2 cellular contexts compared by ENCODE assay signal in the genomic region with DNA sequence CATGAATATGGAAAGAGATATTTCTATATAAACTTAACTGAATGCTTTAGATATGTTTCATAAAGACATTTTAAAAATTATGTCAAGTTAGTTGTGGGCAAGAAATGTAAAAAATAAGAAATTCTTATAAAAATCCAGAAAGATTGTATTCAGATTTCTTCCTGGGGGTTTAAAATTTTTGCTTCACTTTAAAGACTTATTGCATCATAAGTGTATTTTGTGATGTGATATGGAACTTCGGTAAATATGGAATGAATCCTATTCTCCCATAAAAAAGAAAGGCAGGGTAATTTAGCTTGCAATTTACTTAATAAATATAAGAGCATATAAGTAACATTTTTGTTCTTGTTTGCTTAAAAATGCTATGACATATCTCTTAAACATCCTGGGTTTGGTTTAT.
TF ChIP-seq lines count a peak whose summit lies in the region.

No MANE protein-coding gene starts in this region.

TF ChIP-seq in HepG2, 621 proteins besides CTCF, POLR2A, EP300 and RAD21:
- TF ChIP-seq, protein P1, sequence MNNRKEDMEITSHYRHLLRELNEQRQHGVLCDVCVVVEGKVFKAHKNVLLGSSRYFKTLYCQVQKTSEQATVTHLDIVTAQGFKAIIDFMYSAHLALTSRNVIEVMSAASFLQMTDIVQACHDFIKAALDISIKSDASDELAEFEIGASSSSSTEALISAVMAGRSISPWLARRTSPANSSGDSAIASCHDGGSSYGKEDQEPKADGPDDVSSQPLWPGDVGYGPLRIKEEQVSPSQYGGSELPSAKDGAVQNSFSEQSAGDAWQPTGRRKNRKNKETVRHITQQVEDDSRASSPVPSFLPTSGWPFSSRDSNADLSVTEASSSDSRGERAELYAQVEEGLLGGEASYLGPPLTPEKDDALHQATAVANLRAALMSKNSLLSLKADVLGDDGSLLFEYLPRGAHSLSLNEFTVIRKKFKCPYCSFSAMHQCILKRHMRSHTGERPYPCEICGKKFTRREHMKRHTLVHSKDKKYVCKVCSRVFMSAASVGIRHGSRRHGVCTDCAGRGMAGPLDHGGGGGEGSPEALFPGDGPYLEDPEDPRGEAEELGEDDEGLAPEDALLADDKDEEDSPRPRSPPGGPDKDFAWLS (CRISPR knock-in tag; IDR thresholded peaks at IDR 0.05; ENCODE audit: borderline replicate concordance), result no peak
- TF ChIP-seq ATF7 (IDR thresholded peaks at IDR 0.05) (peak; percentile 49), ATF7 (CRISPR knock-in tag; IDR thresholded peaks at IDR 0.05) (no peak), CEBPB (IDR thresholded peaks at IDR 0.05; ENCODE audit: borderline replicate concordance, low read depth, low read length) (peak; percentile 57; the same call in 1 of the 2 replicates), CAMTA2 (CRISPR knock-in tag; IDR thresholded peaks at IDR 0.05; ENCODE audit: borderline replicate concordance) (no peak), GLI4 (CRISPR knock-in tag; IDR thresholded peaks at IDR 0.05; ENCODE audit: borderline replicate concordance) (no peak), ZMAT3 (CRISPR knock-in tag; conservative IDR thresholded peaks at IDR 0.05) (no peak), FOXM1 (CRISPR knock-in tag; IDR thresholded peaks at IDR 0.05) (no peak)
- TF ChIP-seq, protein P2, sequence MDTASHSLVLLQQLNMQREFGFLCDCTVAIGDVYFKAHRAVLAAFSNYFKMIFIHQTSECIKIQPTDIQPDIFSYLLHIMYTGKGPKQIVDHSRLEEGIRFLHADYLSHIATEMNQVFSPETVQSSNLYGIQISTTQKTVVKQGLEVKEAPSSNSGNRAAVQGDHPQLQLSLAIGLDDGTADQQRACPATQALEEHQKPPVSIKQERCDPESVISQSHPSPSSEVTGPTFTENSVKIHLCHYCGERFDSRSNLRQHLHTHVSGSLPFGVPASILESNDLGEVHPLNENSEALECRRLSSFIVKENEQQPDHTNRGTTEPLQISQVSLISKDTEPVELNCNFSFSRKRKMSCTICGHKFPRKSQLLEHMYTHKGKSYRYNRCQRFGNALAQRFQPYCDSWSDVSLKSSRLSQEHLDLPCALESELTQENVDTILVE (CRISPR knock-in tag; IDR thresholded peaks at IDR 0.05), result no peak
- TF ChIP-seq, protein P3, sequence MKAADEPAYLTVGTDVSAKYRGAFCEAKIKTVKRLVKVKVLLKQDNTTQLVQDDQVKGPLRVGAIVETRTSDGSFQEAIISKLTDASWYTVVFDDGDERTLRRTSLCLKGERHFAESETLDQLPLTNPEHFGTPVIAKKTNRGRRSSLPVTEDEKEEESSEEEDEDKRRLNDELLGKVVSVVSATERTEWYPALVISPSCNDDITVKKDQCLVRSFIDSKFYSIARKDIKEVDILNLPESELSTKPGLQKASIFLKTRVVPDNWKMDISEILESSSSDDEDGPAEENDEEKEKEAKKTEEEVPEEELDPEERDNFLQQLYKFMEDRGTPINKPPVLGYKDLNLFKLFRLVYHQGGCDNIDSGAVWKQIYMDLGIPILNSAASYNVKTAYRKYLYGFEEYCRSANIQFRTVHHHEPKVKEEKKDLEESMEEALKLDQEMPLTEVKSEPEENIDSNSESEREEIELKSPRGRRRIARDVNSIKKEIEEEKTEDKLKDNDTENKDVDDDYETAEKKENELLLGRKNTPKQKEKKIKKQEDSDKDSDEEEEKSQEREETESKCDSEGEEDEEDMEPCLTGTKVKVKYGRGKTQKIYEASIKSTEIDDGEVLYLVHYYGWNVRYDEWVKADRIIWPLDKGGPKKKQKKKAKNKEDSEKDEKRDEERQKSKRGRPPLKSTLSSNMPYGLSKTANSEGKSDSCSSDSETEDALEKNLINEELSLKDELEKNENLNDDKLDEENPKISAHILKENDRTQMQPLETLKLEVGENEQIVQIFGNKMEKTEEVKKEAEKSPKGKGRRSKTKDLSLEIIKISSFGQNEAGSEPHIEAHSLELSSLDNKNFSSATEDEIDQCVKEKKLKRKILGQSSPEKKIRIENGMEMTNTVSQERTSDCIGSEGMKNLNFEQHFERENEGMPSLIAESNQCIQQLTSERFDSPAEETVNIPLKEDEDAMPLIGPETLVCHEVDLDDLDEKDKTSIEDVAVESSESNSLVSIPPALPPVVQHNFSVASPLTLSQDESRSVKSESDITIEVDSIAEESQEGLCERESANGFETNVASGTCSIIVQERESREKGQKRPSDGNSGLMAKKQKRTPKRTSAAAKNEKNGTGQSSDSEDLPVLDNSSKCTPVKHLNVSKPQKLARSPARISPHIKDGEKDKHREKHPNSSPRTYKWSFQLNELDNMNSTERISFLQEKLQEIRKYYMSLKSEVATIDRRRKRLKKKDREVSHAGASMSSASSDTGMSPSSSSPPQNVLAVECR (CRISPR knock-in tag; IDR thresholded peaks at IDR 0.05; ENCODE audit: borderline replicate concordance), result no peak

TF ChIP-seq in K562, 482 proteins besides CTCF, POLR2A, EP300 and RAD21 (continued from another document):
- TF ChIP-seq CEBPB (tag; IDR thresholded peaks at IDR 0.05) (peak; percentile 57), CEBPG (CRISPR knock-in tag; IDR thresholded peaks at IDR 0.05) (no peak), CEBPG (tag; conservative IDR thresholded peaks at IDR 0.05 in 1 of 2, IDR thresholded peaks at IDR 0.05 in 1 of 2) (peak; percentile 54 to 88; a peak in 3 of 4 replicates), ZNF165 (CRISPR knock-in tag; IDR thresholded peaks at IDR 0.05; ENCODE audit: borderline replicate concordance) (no peak)
- TF ChIP-seq, protein P4, sequence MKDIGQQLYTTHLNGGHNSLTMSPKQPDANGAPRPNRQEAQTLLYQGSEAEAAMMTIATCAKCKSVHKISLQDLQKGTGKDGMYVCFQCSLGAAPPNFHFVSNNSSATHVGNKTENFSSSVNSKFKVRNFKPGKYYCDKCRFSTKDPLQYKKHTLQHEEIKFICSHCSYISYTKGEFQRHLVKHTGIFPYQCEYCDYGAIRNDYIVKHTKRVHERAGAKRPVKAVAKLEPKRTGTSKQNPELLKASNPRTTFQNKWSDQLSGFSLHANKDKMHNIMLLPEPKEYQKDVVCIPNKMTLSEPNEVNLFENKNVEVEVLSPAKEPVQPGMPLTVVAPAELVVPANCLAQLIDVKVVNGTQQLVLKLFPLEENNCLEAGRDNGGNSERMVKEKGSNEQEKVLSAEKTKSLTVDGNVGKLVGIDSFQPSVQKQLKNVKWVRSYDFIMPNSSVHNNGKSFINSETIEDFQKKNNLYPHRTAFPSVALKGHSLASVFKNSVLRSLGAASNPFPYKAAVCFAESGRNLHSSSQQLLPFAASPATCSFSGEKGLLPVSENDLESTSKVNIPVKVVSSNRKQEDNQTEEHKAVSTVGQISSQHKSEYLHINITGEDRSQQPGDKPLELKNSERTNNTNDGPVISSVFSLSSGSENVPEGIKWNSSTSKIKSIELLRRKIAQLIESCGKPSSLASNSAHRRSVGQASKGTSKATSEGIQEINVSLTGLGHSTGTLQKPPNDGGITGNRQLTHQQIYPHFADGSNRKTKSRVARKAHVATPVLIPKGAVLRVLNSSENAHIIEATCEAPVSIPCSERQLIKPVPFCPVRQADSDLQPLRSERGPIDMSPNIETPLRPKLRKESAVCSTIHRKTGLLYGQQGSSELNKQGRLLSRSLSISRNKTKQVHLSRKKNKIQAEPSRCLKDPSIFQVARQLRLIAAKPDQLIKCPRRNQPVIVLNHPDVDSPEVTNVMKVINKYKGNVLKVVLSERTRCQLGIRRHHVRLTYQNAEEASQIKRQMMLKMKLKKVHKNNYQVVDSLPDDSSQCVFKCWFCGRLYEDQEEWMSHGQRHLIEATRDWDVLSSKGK (CRISPR knock-in tag; IDR thresholded peaks at IDR 0.05), result no peak
